11 cellular contexts compared by ENCODE assay signal in genomic region chr11:74138021-74138420, GRCh38. TPM values are rescaled to one million over a fixed set of nuclear protein-coding genes. Genes with fewer than 3 reads are reported as not detected.
DNase-seq lines count a peak whose midpoint lies in the region; ATAC-seq and TF ChIP-seq lines count a peak whose summit lies in the region.
"Had no signal": no experiment of that assay in that cellular context is flagged by ENCODE, and none has a peak within 500 bp of the region (broad histone marks: within the 10 kb centered on the region; RNA-seq: fewer than 3 reads in every experiment).

No MANE protein-coding gene starts in this region.

- H3K9me2 ChIP-seq in SK-N-SH: no peaks in the 10 kb centered on the region

- no peak for ATAC-seq in HG02938 (IDR thresholded peaks at IDR 0.05; ENCODE audit: unreplicated experiment)

- H3F3A ChIP-seq in SK-N-SH (replicated peaks; ENCODE audit: insufficient read depth): peaks cover 34% of the 10 kb centered on the region

- WGBS in SK-N-SH (ENCODE audit: low lambda C conversion rate): 32% methylated on average over 2 of the region's 2 CpGs

- no peaks in the 10 kb centered on the region for H3K27me3 Mint-ChIP-seq in CD8-positive, alpha-beta memory T cell
- H3K27me3 Mint-ChIP-seq: IgD-negative memory B cell had no signal

- TF ChIP-seq CTCF in SK-N-SH (IDR thresholded peaks at IDR 0.05): no peak

- CTCF ChIA-PET in SK-N-SH (lab: Yijun Ruan, JAX): no interaction called here
- CTCF ChIA-PET in CD8-positive, alpha-beta memory T cell (lab: Charles Lee): no interaction called here

- H3K79me2 ChIP-seq in SK-N-SH (ENCODE audit: insufficient read depth): peaks cover 7% of the 10 kb centered on the region; the same call in 1 of the 2 replicates

- H3K27me3 ChIP-seq in SK-N-SH (ENCODE audit: insufficient read depth): no peaks in the 10 kb centered on the region
- no peaks in the 10 kb centered on the region for H3K27me3 ChIP-seq in CD8-positive, alpha-beta memory T cell (ENCODE audit: insufficient read depth, low read length, poor library complexity, severe bottlenecking)

- H3K4me1 Mint-ChIP-seq in CD8-positive, alpha-beta memory T cell: peaks cover 0 to 2% (median 0%) of the 10 kb centered on the region in 3 donors

- no peaks in the 10 kb centered on the region for H3K9me3 Mint-ChIP-seq in CD8-positive, alpha-beta memory T cell
- H3K9me3 Mint-ChIP-seq: activated naive CD4-positive, alpha-beta T cell treated with anti-CD3 and anti-CD28 coated beads for 36 hours; IgD-negative memory B cell had no signal

- H3K9me3 ChIP-seq in SK-N-SH: no peaks in the 10 kb centered on the region
- H3K9me3 ChIP-seq in CD8-positive, alpha-beta memory T cell (ENCODE audit: low read length): no peaks in the 10 kb centered on the region

- TF ChIP-seq RAD21 in SK-N-SH (IDR thresholded peaks at IDR 0.05; ENCODE audit: low read length): no peak

- peak overlapping the region; percentile 89 to 96 for H3K27ac ChIP-seq in SK-N-SH (ENCODE audit: low read depth in 2 of 2, low read length in 1 of 2)
- no peak overlapping the region for H3K27ac ChIP-seq in CD8-positive, alpha-beta memory T cell (ENCODE audit: low read depth, low read length)

- TF ChIP-seq EP300 in SK-N-SH (IDR thresholded peaks at IDR 0.05; ENCODE audit: borderline replicate concordance in 1 of 2, low read depth in 1 of 2, low read length in 1 of 2): no peak

- H3K36me3 ChIP-seq in SK-N-SH (replicated peaks in 1 of 2; ENCODE audit: control insufficient read depth in 1 of 2, insufficient read depth in 2 of 2, low read length in 1 of 2): peaks cover 10 to 13% of the 10 kb centered on the region in 2 experiments
- H3K36me3 ChIP-seq in CD8-positive, alpha-beta memory T cell (ENCODE audit: insufficient read depth, low read length): peaks cover 16% of the 10 kb centered on the region

- peak overlapping the region; percentile 21; the same call in 1 of the 2 replicates for H2AFZ ChIP-seq in SK-N-SH (ENCODE audit: low read depth)

- H3K4me1 ChIP-seq in SK-N-SH (ENCODE audit: control insufficient read depth in 1 of 2, insufficient read depth in 2 of 2, low read depth in 1 of 2, low read length in 1 of 2): peaks cover 11 to 50% of the 10 kb centered on the region in 2 experiments
- no peaks in the 10 kb centered on the region for H3K4me1 ChIP-seq in CD8-positive, alpha-beta memory T cell (ENCODE audit: insufficient read depth, low read length)

- peak overlapping the region; percentile 61 for H3K9ac ChIP-seq in SK-N-SH

- DNase-seq in EL (peak; percentile 36), SK-N-SH (no peak), fibroblast of peridontal ligament (ENCODE audit: extremely low read depth) (peak; percentile 18), renal cortical epithelial cell (ENCODE audit: low read depth) (peak; percentile 22), iPS-NIHi11 (ENCODE audit: low spot score) (no peak), AG08396 (ENCODE audit: low spot score) (no peak)
- no peak for DNase-seq in CD8-positive, alpha-beta memory T cell
- DNase-seq: activated CD4-positive, alpha-beta T cell treated with anti-CD3 and anti-CD28 coated beads for 48 hours; activated naive CD4-positive, alpha-beta T cell treated with anti-CD3 and anti-CD28 coated beads for 36 hours had no signal

- no peaks in the 10 kb centered on the region for H4K20me1 ChIP-seq in SK-N-SH (ENCODE audit: insufficient read depth)

- H3K27ac Mint-ChIP-seq in CD8-positive, alpha-beta memory T cell: no peak overlapping the region
- H3K27ac Mint-ChIP-seq: activated naive CD4-positive, alpha-beta T cell treated with anti-CD3 and anti-CD28 coated beads for 36 hours; IgD-negative memory B cell had no signal

- peak overlapping the region; percentile 52 for H3K4me2 ChIP-seq in SK-N-SH

- H3K4me3 ChIP-seq in SK-N-SH (ENCODE audit: low read depth in 2 of 2, low read length in 1 of 2): no peak overlapping the region
- H3K4me3 ChIP-seq in CD8-positive, alpha-beta memory T cell (ENCODE audit: low read length): no peak overlapping the region

- POLR2A ChIA-PET in SK-N-SH (lab: Yijun Ruan, JAX): no interaction called here
- POLR2A ChIA-PET in CD8-positive, alpha-beta memory T cell (lab: Charles Lee): no interaction called here

- no peak overlapping the region for H3K4me3 Mint-ChIP-seq in CD8-positive, alpha-beta memory T cell
- H3K4me3 Mint-ChIP-seq: activated naive CD4-positive, alpha-beta T cell treated with anti-CD3 and anti-CD28 coated beads for 36 hours; IgD-negative memory B cell had no signal

- peaks cover 6 to 58% (median 17%) of the 10 kb centered on the region in 3 donors for H3K36me3 Mint-ChIP-seq in CD8-positive, alpha-beta memory T cell

TF ChIP-seq in SK-N-SH, 30 proteins besides CTCF, POLR2A, EP300 and RAD21:
- TF ChIP-seq FOSL2 (IDR thresholded peaks at IDR 0.05; ENCODE audit: borderline replicate concordance, low read depth) (no peak), POLR2AphosphoS5 (IDR thresholded peaks at IDR 0.05; ENCODE audit: low read depth, low read length) (no peak), ZBTB33 (IDR thresholded peaks at IDR 0.05; ENCODE audit: borderline replicate concordance, low read depth) (no peak), MEF2A (IDR thresholded peaks at IDR 0.05; ENCODE audit: borderline replicate concordance, low read depth) (no peak), FOXM1 (IDR thresholded peaks at IDR 0.05; ENCODE audit: low read depth) (no peak), NFIC (IDR thresholded peaks at IDR 0.05; ENCODE audit: borderline replicate concordance) (no peak), USF2 (IDR thresholded peaks at IDR 0.05; ENCODE audit: borderline replicate concordance, low read depth, low read length) (no peak), CHD2 (IDR thresholded peaks at IDR 0.05; ENCODE audit: low read length, partially characterized antibody) (no peak), IRF3 (IDR thresholded peaks at IDR 0.05; ENCODE audit: low read depth, low read length) (no peak), GABPA (IDR thresholded peaks at IDR 0.05; ENCODE audit: low read depth) (no peak), TAF1 (IDR thresholded peaks at IDR 0.05; ENCODE audit: borderline replicate concordance, low read depth, low read length) (no peak), RFX5 (IDR thresholded peaks at IDR 0.05; ENCODE audit: low read length) (no peak), USF1 (IDR thresholded peaks at IDR 0.05; ENCODE audit: borderline replicate concordance, low read depth) (no peak)

RNA-seq across cellular contexts. Expression of gene C2CD3, which starts 32.8 kb away (rescaled TPM):
- 7.0 and 9.9 TPM in 2 replicates for polyA plus RNA-seq in SK-N-SH (2012; rRNA removed)
- polyA plus RNA-seq in SK-N-SH (2012; cell fraction: cytosol; rRNA removed): 5.3 and 6.7 TPM in 2 replicates
- 22.3 and 23.4 TPM in 2 replicates for polyA plus RNA-seq in SK-N-SH (2012; cell fraction: nucleus; rRNA removed)
- 11.6 and 27.6 TPM in 2 replicates for total RNA-seq in renal cortical epithelial cell
- total RNA-seq in CD8-positive, alpha-beta memory T cell: 10 to 100 TPM; 35.6 to 41.7 TPM
- polyA plus RNA-seq in CD8-positive, alpha-beta memory T cell: 9.1 TPM

RNA-seq across cellular contexts. Expression of gene PPME1, which starts 33.1 kb away (rescaled TPM):
- 107 and 109 TPM in 2 replicates for polyA plus RNA-seq in SK-N-SH (2012; rRNA removed)
- polyA plus RNA-seq in SK-N-SH (2012; cell fraction: cytosol; rRNA removed): 63.2 and 79.8 TPM in 2 replicates
- 91.8 and 122 TPM in 2 replicates for polyA plus RNA-seq in SK-N-SH (2012; cell fraction: nucleus; rRNA removed)
- total RNA-seq in renal cortical epithelial cell: 27.6 and 69.9 TPM in 2 replicates
- 10 to 100 TPM; 33.0 to 42.0 TPM for total RNA-seq in CD8-positive, alpha-beta memory T cell
- polyA plus RNA-seq in CD8-positive, alpha-beta memory T cell: 20.9 TPM

Comparison
In these comparisons a context has a peak if more than half of its experiments do, and no peak if none do; other contexts are left out.
1. DNase-seq: peak in EL (single experiment), fibroblast of peridontal ligament (single experiment) and renal cortical epithelial cell (single experiment); none in SK-N-SH (single experiment), CD8-positive, alpha-beta memory T cell (0 of 5), iPS-NIHi11 (single experiment) and AG08396 (single experiment).